8 cellular contexts compared by ENCODE assay signal in genomic region chr19:1929051-1929742, GRCh38. TPM values are rescaled to one million over a fixed set of nuclear protein-coding genes. Genes with fewer than 3 reads are reported as not detected.
A peak's percentile ranks its signal among the peaks of the same experiment; 100 is the strongest.
DNase-seq lines count a peak whose midpoint lies in the region; ATAC-seq and TF ChIP-seq lines count a peak whose summit lies in the region.

No MANE protein-coding gene starts in this region.

- H3K27ac ChIP-seq in iPS-18a (ENCODE audit: low read length), result no peak overlapping the region
- H3K27ac ChIP-seq in skeletal muscle tissue (ENCODE audit: low read depth, low read length), result no peak overlapping the region

- DNase-seq in AG08396 (ENCODE audit: low spot score) (peak; percentile 91), GM19240 (ENCODE audit: insufficient read length, low spot score) (peak; percentile 92), NCI-H1092 treated with DMSO at 0.1 percent for 48 hours (lab: John Stamatoyannopoulos, UW) (peak; percentile 65), T1000 (lab: John Stamatoyannopoulos, UW) (peak; percentile 74), astrocyte of the cerebellum (ENCODE audit: low read depth) (no peak)

- H3K9me3 ChIP-seq in iPS-18a (ENCODE audit: control insufficient read depth, low read depth, low read length) (no peaks in the 10 kb centered on the region), skeletal muscle tissue (ENCODE audit: control insufficient read depth in 3 of 3, low read length in 3 of 3) (no peaks in the 10 kb centered on the region)

- ATAC-seq in GM21447 (IDR thresholded peaks at IDR 0.05; ENCODE audit: unreplicated experiment), result no peak

- H3K27me3 ChIP-seq in iPS-18a (ENCODE audit: control insufficient read depth, insufficient read depth, low read length) (peaks cover 5% of the 10 kb centered on the region), skeletal muscle tissue (ENCODE audit: control insufficient read depth in 3 of 3, insufficient read depth in 3 of 3, low read length in 3 of 3) (peaks cover 0 to 4% (median 3%) of the 10 kb centered on the region in 3 donors)

- in situ Hi-C loops in astrocyte of the cerebellum (cut with HindIII; ENCODE audit: low sequenced_read_pairs), result no loop called here

- peak; percentile 77 for TF ChIP-seq CTCF in astrocyte of the cerebellum (IDR thresholded peaks at IDR 0.05; ENCODE audit: low read depth, low read length, missing control alignments)

- H3K4me1 ChIP-seq in iPS-18a (ENCODE audit: control insufficient read depth, low read depth, low read length), result peaks cover 5% of the 10 kb centered on the region
- H3K4me1 ChIP-seq in skeletal muscle tissue (ENCODE audit: control insufficient read depth in 3 of 3, insufficient read depth in 3 of 3, low read length in 3 of 3), result peaks cover 11 to 12% (median 12%) of the 10 kb centered on the region in 3 donors

- peak overlapping the region; percentile 32 for H3K4me3 ChIP-seq in astrocyte of the cerebellum (ENCODE audit: low read depth, low read length)
- H3K4me3 ChIP-seq in iPS-18a (ENCODE audit: low read length), result peak overlapping the region; percentile 35
- H3K4me3 ChIP-seq in skeletal muscle tissue (ENCODE audit: low read length in 3 of 3), result peak overlapping the region; percentile 48 to 58 (median 48)

- no peaks in the 10 kb centered on the region for H3K36me3 ChIP-seq in iPS-18a (ENCODE audit: control insufficient read depth, low read depth, low read length)
- peaks cover 1 to 3% (median 3%) of the 10 kb centered on the region in 3 donors for H3K36me3 ChIP-seq in skeletal muscle tissue (ENCODE audit: control insufficient read depth in 3 of 3, insufficient read depth in 3 of 3, low read length in 3 of 3)

- H3K9ac ChIP-seq in iPS-18a (ENCODE audit: low read length) (no peak overlapping the region), skeletal muscle tissue (ENCODE audit: low read depth in 1 of 3, low read length in 3 of 3) (peak overlapping the region; percentile 10 to 74 (median 58))

RNA-seq across cellular contexts. Expression of gene CSNK1G2, which starts 11.8 kb away (rescaled TPM):
- total RNA-seq in skeletal muscle tissue, result 24.0 TPM

RNA-seq across cellular contexts. Expression of gene ADAT3, which starts 24.0 kb away (rescaled TPM):
- total RNA-seq in skeletal muscle tissue, result 1.0 TPM

RNA-seq across cellular contexts. Expression of gene SCAMP4, which starts 24.0 kb away (rescaled TPM):
- total RNA-seq in skeletal muscle tissue, result 8.9 TPM

RNA-seq across cellular contexts. Expression of gene ABHD17A, which starts 43.9 kb away (rescaled TPM):
- total RNA-seq in skeletal muscle tissue, result 52.7 TPM
